In genomic region chr14:76091036-76091435, GRCh38 we compare ENCODE assay signal across 1 cellular context.
TF ChIP-seq lines count a peak whose summit lies in the region.

No MANE protein-coding gene starts in this region.

TF ChIP-seq in K562, 482 proteins besides CTCF, POLR2A, EP300 and RAD21 (continued from another document):
- TF ChIP-seq MGA (IDR thresholded peaks at IDR 0.05) (peak; percentile 45), MYC (IDR thresholded peaks at IDR 0.05; ENCODE audit: low read depth, low read length) (peak; percentile 80; the same call in 1 of the 2 replicates), MYC (CRISPR knock-in tag; IDR thresholded peaks at IDR 0.05; ENCODE audit: borderline replicate concordance, low read depth) (no peak), POLR3A (IDR thresholded peaks at IDR 0.05; ENCODE audit: borderline replicate concordance, extremely low read depth, insufficient read depth, insufficient read length) (no peak), HMG20A (CRISPR knock-in tag; conservative IDR thresholded peaks at IDR 0.05) (no peak)
